In the genomic region with DNA sequence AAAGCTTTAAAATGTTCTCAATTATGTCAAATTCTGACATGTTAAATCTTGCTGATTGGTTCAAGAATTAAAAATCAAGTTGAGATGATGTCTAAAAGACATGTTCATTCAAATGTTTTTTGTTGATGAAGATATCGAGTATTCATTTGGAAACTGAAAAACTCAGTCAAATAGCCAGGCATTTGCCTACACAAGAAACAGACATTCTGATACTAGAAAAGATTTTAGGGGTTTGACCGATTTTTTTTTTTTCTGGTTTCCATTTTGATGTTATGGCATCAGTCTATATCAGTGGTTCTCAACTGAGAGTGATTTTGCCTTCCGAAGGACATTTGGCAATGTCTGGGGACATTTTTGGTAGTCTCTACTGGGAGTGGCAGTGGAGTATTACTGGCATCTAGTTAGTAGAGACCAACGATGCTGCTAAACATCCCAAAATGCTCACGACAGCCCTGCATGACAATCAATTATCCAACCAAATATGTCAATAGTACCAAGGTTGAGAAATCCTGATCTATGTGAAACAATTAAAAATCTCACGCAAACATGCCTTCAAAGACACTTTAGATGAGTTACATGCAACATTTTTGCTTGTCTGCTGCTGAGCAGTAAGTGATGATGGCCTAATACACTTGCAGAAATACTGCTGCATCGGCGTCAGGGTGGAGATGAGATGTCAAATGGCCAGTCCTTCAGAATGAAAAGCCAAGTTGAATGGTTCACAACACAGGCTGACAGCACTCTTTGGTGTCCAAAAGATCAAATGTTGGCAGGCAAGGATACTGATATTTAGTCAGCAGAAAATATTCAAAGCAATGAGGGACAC, we compare ENCODE assay signal across 10 cellular contexts. TPM values are rescaled to one million over a fixed set of nuclear protein-coding genes. Genes with fewer than 3 reads are reported as not detected.
A peak's percentile ranks its signal among the peaks of the same experiment; 100 is the strongest.
DNase-seq lines count a peak whose midpoint lies in the region; ATAC-seq and TF ChIP-seq lines count a peak whose summit lies in the region.
"Had no signal": no experiment of that assay in that cellular context is flagged by ENCODE, and none has a peak within 500 bp of the region (broad histone marks: within the 10 kb centered on the region; RNA-seq: fewer than 3 reads in every experiment).

No MANE protein-coding gene starts in this region.

- no peak for TF ChIP-seq CTCF in testis (IDR thresholded peaks at IDR 0.05)

- H3K27me3 Mint-ChIP-seq in activated T-cell treated with anti-CD3 and anti-CD28 coated beads, Interleukin-2, amount 50 U/mL, for 4 hours (ENCODE audit: low read depth): no peaks in the 10 kb centered on the region
- H3K27me3 Mint-ChIP-seq in stimulated activated naive CD8-positive, alpha-beta T cell treated with anti-CD3 and anti-CD28 coated beads, Interleukin-15, Interleukin-2, amounts not matched to agents 100 ng/mL and 50 ng/mL, for 24 hours: peaks cover 3% of the 10 kb centered on the region

- peaks cover 4% of the 10 kb centered on the region for H3K36me3 Mint-ChIP-seq in activated T-cell treated with anti-CD3 and anti-CD28 coated beads, Interleukin-2, amount 50 U/mL, for 4 hours (ENCODE audit: insufficient read depth)
- peaks cover 11% of the 10 kb centered on the region for H3K36me3 Mint-ChIP-seq in stimulated activated naive CD8-positive, alpha-beta T cell treated with anti-CD3 and anti-CD28 coated beads, Interleukin-15, Interleukin-2, amounts not matched to agents 100 ng/mL and 50 ng/mL, for 24 hours (ENCODE audit: low read depth)

- no peak overlapping the region for H3K4me3 ChIP-seq in testis
- H3K4me3 ChIP-seq: adrenal gland had no signal

- DNase-seq in activated T-cell treated with anti-CD3 and anti-CD28 coated beads, Interleukin-2, amount 50 U/mL, for 4 hours: no peak
- no peak for DNase-seq in activated T-cell treated with anti-CD3 and anti-CD28 coated beads for 4 hours
- DNase-seq in superior temporal gyrus (ENCODE audit: extremely low spot score): no peak
- no peak for DNase-seq in testis
- DNase-seq: adrenal gland, NCI-H524 treated with DMSO at 0.1 percent for 48 hours had no signal

- H3K27ac ChIP-seq in testis: no peak overlapping the region
- H3K27ac ChIP-seq: adrenal gland had no signal

- ATAC-seq in activated T-cell treated with anti-CD3 and anti-CD28 coated beads, Interleukin-2, amount 50 U/mL, for 4 hours: peak in 1 of 2 donors; percentile 42
- peak; percentile 61 for ATAC-seq in GM21723 (IDR thresholded peaks at IDR 0.05; ENCODE audit: unreplicated experiment)
- ATAC-seq in HG03378 (IDR thresholded peaks at IDR 0.05; ENCODE audit: unreplicated experiment): peak; percentile 49
- ATAC-seq in GM19324 (IDR thresholded peaks at IDR 0.05; ENCODE audit: low FRiP score, unreplicated experiment): no peak

- no peaks in the 10 kb centered on the region for H3K27me3 ChIP-seq in testis
- H3K27me3 ChIP-seq: adrenal gland had no signal

- H3K27ac Mint-ChIP-seq in stimulated activated naive CD8-positive, alpha-beta T cell treated with anti-CD3 and anti-CD28 coated beads, Interleukin-15, Interleukin-2, amounts not matched to agents 100 ng/mL and 50 ng/mL, for 24 hours: peak overlapping the region; percentile 85

- H3K4me3 Mint-ChIP-seq in activated T-cell treated with anti-CD3 and anti-CD28 coated beads, Interleukin-2, amount 50 U/mL, for 4 hours: peak overlapping the region; percentile 23
- no peak overlapping the region for H3K4me3 Mint-ChIP-seq in stimulated activated naive CD8-positive, alpha-beta T cell treated with anti-CD3 and anti-CD28 coated beads, Interleukin-15, Interleukin-2, amounts not matched to agents 100 ng/mL and 50 ng/mL, for 24 hours

- WGBS in testis, 2 donors: 87 to 90% methylated on average over 8 of the region's 8 CpGs

- peaks cover 8% of the 10 kb centered on the region for H3K9me3 Mint-ChIP-seq in activated T-cell treated with anti-CD3 and anti-CD28 coated beads, Interleukin-2, amount 50 U/mL, for 4 hours
- H3K9me3 Mint-ChIP-seq in stimulated activated naive CD8-positive, alpha-beta T cell treated with anti-CD3 and anti-CD28 coated beads, Interleukin-15, Interleukin-2, amounts not matched to agents 100 ng/mL and 50 ng/mL, for 24 hours: peaks cover 9% of the 10 kb centered on the region

- H3K36me3 ChIP-seq in testis (ENCODE audit: low read depth, missing control alignments): no peaks in the 10 kb centered on the region
- H3K36me3 ChIP-seq: adrenal gland had no signal

- no peaks in the 10 kb centered on the region for H3K9me3 ChIP-seq in testis

- TF ChIP-seq POLR2A in testis (IDR thresholded peaks at IDR 0.05): no peak

- intact Hi-C loops in testis (cut with DNase I; ENCODE audit: low total_unique reads): no loop called here

- no peaks in the 10 kb centered on the region for H3K4me1 ChIP-seq in testis
- H3K4me1 ChIP-seq: adrenal gland had no signal

- peaks cover 32% of the 10 kb centered on the region for H3K4me1 Mint-ChIP-seq in activated T-cell treated with anti-CD3 and anti-CD28 coated beads, Interleukin-2, amount 50 U/mL, for 4 hours (ENCODE audit: low read depth)
- peaks cover 42% of the 10 kb centered on the region for H3K4me1 Mint-ChIP-seq in stimulated activated naive CD8-positive, alpha-beta T cell treated with anti-CD3 and anti-CD28 coated beads, Interleukin-15, Interleukin-2, amounts not matched to agents 100 ng/mL and 50 ng/mL, for 24 hours (ENCODE audit: low read depth)

RNA-seq across cellular contexts. Expression of a gene that starts 12.5 kb away (rescaled TPM):
- 1 to 10 TPM; 2.4 to 4.1 (median 2.8) TPM for total RNA-seq in activated T-cell treated with anti-CD3 and anti-CD28 coated beads, Interleukin-2, amount 50 U/mL, for 4 hours
- 10 to 100 TPM in 1 of 2 donors, 1 to 10 TPM in 1; 8.2 to 26.3 TPM for total RNA-seq in testis
- 2.8 TPM for polyA plus RNA-seq in testis (ENCODE audit: insufficient read depth, low read depth, low replicate concordance)
